Comparison of ENCODE assay signal across 10 cellular contexts in genomic region chr17:81722184-81723120, GRCh38. TPM values are rescaled to one million over a fixed set of nuclear protein-coding genes. Genes with fewer than 3 reads are reported as not detected.
DNase-seq lines count a peak whose midpoint lies in the region; ATAC-seq and TF ChIP-seq lines count a peak whose summit lies in the region.
"Had no signal": no experiment of that assay in that cellular context is flagged by ENCODE, and none has a peak within 500 bp of the region (broad histone marks: within the 10 kb centered on the region; RNA-seq: fewer than 3 reads in every experiment).

No MANE protein-coding gene starts in this region.

- ATAC-seq in mucosa of descending colon, result peak; percentile 89
- ATAC-seq in HG02973 (IDR thresholded peaks at IDR 0.05; ENCODE audit: unreplicated experiment), result no peak
- no peak for ATAC-seq in GM18498 (IDR thresholded peaks at IDR 0.05; ENCODE audit: unreplicated experiment)
- no peak for ATAC-seq in GM21737 (IDR thresholded peaks at IDR 0.05; ENCODE audit: unreplicated experiment)

- TF ChIP-seq CTCF in colonic mucosa (IDR thresholded peaks at IDR 0.05), result no peak
- TF ChIP-seq CTCF in mucosa of descending colon (IDR thresholded peaks at IDR 0.05), result no peak

- H3K4me1 ChIP-seq in colonic mucosa (peaks cover 14% of the 10 kb centered on the region), mucosa of descending colon (ENCODE audit: low read depth) (peaks cover 27% of the 10 kb centered on the region)
- H3K4me1 ChIP-seq: testis had no signal

- H3K9ac ChIP-seq in colonic mucosa (ENCODE audit: low read depth in 2 of 2, low read length in 2 of 2), result peak overlapping the region in 1 of 2 donors; percentile 63

- H3K36me3 ChIP-seq in MG63 (peaks cover 8% of the 10 kb centered on the region), colonic mucosa (no peaks in the 10 kb centered on the region), mucosa of descending colon (ENCODE audit: low read depth) (no peaks in the 10 kb centered on the region)

- intact Hi-C loops in colonic mucosa (cut with DNase I), result no loop called here
- intact Hi-C loops in mucosa of descending colon (cut with DNase I, micrococcal nuclease), result no loop called here

- H3K27me3 ChIP-seq in MG63 (no peaks in the 10 kb centered on the region), colonic mucosa (no peaks in the 10 kb centered on the region)
- H3K27me3 ChIP-seq: testis had no signal

- peak; percentile 14 for DNase-seq in DMS79 treated with DMSO at 0.1 percent for 48 hours (lab: John Stamatoyannopoulos, UW)
- peak; percentile 76 for DNase-seq in MG63
- peak; percentile 94 for DNase-seq in colonic mucosa
- DNase-seq in mucosa of descending colon, result peak; percentile 88 to 98 (median 91)
- DNase-seq in GM19240 (ENCODE audit: insufficient read length, low spot score), result no peak
- DNase-seq: stimulated activated CD4-positive, alpha-beta T cell treated with anti-CD3 and anti-CD28 coated beads, Interleukin-12 subunit alpha, Interleukin-12 subunit beta, amount 100 ng/mL, for 4 hours; testis had no signal

- no peak overlapping the region for H3K4me3 ChIP-seq in MG63
- H3K4me3 ChIP-seq in colonic mucosa, result no peak overlapping the region
- H3K4me3 ChIP-seq in mucosa of descending colon, result no peak overlapping the region
- H3K4me3 ChIP-seq: testis had no signal

- H3K27ac ChIP-seq in colonic mucosa, result peak overlapping the region; percentile 53
- H3K27ac ChIP-seq: testis had no signal

- H3K9me3 ChIP-seq in MG63, result no peaks in the 10 kb centered on the region
- no peaks in the 10 kb centered on the region for H3K9me3 ChIP-seq in colonic mucosa
- H3K9me3 ChIP-seq in mucosa of descending colon, result no peaks in the 10 kb centered on the region
- H3K9me3 ChIP-seq: testis had no signal

RNA-seq across cellular contexts. Expression of gene SLC25A10, which starts 10.4 kb away (rescaled TPM):
- 51.4 and 77.6 TPM in 2 replicates for total RNA-seq in MG63 (2014; rRNA removed; shearing (Covaris generic); ENCODE audit: low replicate concordance)
- total RNA-seq in colonic mucosa, result 100 to 1,000 TPM in 1 of 2 donors, 10 to 100 TPM in 1; 46.0 to 110 TPM
- total RNA-seq in mucosa of descending colon, result 10 to 100 TPM; 22.9 to 61.6 (median 57.6) TPM

RNA-seq across cellular contexts. Expression of gene MRPL12, which starts 19.3 kb away (rescaled TPM):
- 146 and 225 TPM in 2 replicates for total RNA-seq in MG63 (2014; rRNA removed; shearing (Covaris generic); ENCODE audit: low replicate concordance)
- 100 to 1,000 TPM; 106 to 225 TPM for total RNA-seq in colonic mucosa
- 100 to 1,000 TPM in 2 of 3 donors, 10 to 100 TPM in 1; 69.0 to 109 (median 108) TPM for total RNA-seq in mucosa of descending colon

RNA-seq across cellular contexts. Expression of gene HGS, which starts 38.6 kb away (rescaled TPM):
- total RNA-seq in MG63 (2014; rRNA removed; shearing (Covaris generic); ENCODE audit: low replicate concordance), result 102 and 116 TPM in 2 replicates
- total RNA-seq in colonic mucosa, result 100 to 1,000 TPM in 1 of 2 donors, 10 to 100 TPM in 1; 75.2 to 131 TPM
- total RNA-seq in mucosa of descending colon, result 100 to 1,000 TPM in 2 of 3 donors, 10 to 100 TPM in 1; 91.4 to 126 (median 102) TPM

RNA-seq across cellular contexts. Expression of gene ARL16, which starts 38.9 kb away (rescaled TPM):
- 35.0 and 47.8 TPM in 2 replicates for total RNA-seq in MG63 (2014; rRNA removed; shearing (Covaris generic); ENCODE audit: low replicate concordance)
- total RNA-seq in colonic mucosa (10 to 100 TPM; 24.6 to 25.0 TPM), mucosa of descending colon (10 to 100 TPM; 14.0 to 27.6 (median 26.1) TPM)

RNA-seq across cellular contexts. Expression of gene CCDC137, which starts 55.9 kb away (rescaled TPM):
- 55.2 and 133 TPM in 2 replicates for total RNA-seq in MG63 (2014; rRNA removed; shearing (Covaris generic); ENCODE audit: low replicate concordance)
- 10 to 100 TPM; 13.7 to 41.1 TPM for total RNA-seq in colonic mucosa
- 10 to 100 TPM; 15.5 to 19.6 (median 15.6) TPM for total RNA-seq in mucosa of descending colon
